In the genomic region with DNA sequence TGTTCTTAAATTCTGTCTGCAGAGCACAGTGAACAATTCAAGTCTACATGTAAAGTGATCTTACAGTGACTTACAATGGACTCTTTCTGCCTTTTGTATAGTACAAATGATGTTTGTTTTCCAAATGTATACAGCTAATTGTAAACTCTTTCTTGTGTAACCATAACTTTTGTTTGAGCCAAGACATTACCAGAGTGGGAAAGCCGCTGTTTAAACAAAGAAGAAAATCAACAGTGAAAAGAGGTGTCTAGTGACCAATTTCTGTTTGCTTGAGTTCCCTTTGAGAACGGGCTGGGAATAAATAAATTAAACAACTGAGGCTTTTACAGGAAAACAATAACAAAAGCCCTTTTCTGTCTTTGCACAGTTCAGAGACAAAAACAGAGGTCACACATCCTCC, we compare ENCODE assay signal across 13 cellular contexts.
DNase-seq lines count a peak whose midpoint lies in the region; ATAC-seq and TF ChIP-seq lines count a peak whose summit lies in the region.
"Had no signal": no experiment of that assay in that cellular context is flagged by ENCODE, and none has a peak within 500 bp of the region (broad histone marks: within the 10 kb centered on the region; RNA-seq: fewer than 3 reads in every experiment).

No MANE protein-coding gene starts in this region.

- no peak overlapping the region for H2BK5ac ChIP-seq in neuronal stem cell (ENCODE audit: low read length)

- H2AK5ac ChIP-seq in neuronal stem cell (ENCODE audit: low read depth, low read length) = no peak overlapping the region

- peak overlapping the region in 1 of 5 experiments; percentile 54 for H3K27ac Mint-ChIP-seq in brain
- H3K27ac Mint-ChIP-seq in type B pancreatic cell = no peak overlapping the region
- H3K27ac Mint-ChIP-seq: stimulated activated effector memory CD8-positive, alpha-beta T cell treated with anti-CD3 and anti-CD28 coated beads, Interleukin-12 subunit alpha, Interleukin-12 subunit beta, amount 100 ng/mL, for 72 hours had no signal

- in situ Hi-C loops in GM13977 (cut with MboI; ENCODE audit: low pct_unique_long_range_greater_than_20kb, low sequenced_read_pairs, unreplicated experiment) = no loop called here

- H3K36me3 ChIP-seq in neuronal stem cell (replicated peaks in 1 of 2; ENCODE audit: control insufficient read depth in 2 of 2, insufficient read depth in 2 of 2, low read length in 2 of 2) = no peaks in the 10 kb centered on the region
- H3K36me3 ChIP-seq in thyroid gland = no peaks in the 10 kb centered on the region
- H3K36me3 ChIP-seq: BE2C had no signal

- H3K4ac ChIP-seq in neuronal stem cell (ENCODE audit: low read length) = no peak overlapping the region

- H4K91ac ChIP-seq in neuronal stem cell (ENCODE audit: low read depth, low read length, poor library complexity) = no peak overlapping the region

- H2BK120ac ChIP-seq in neuronal stem cell (ENCODE audit: low read depth, low read length) = no peak overlapping the region

- H3K9ac ChIP-seq in neuronal stem cell (ENCODE audit: low read depth, low read length, poor library complexity) = no peak overlapping the region

- no peak overlapping the region for H3K27ac ChIP-seq in neuronal stem cell (replicated peaks; ENCODE audit: low read length)
- no peak overlapping the region for H3K27ac ChIP-seq in thyroid gland

- no peak overlapping the region for H3K23ac ChIP-seq in neuronal stem cell (ENCODE audit: low read depth, low read length, poor library complexity)

- no peak for TF ChIP-seq CTCF in brain (conservative IDR thresholded peaks at IDR 0.05)
- TF ChIP-seq CTCF in GM13977 (IDR thresholded peaks at IDR 0.05; ENCODE audit: extremely low read depth, insufficient read depth, missing control alignments) = no peak
- no peak for TF ChIP-seq CTCF in thyroid gland (IDR thresholded peaks at IDR 0.05)
- no peak for TF ChIP-seq CTCF in type B pancreatic cell (conservative IDR thresholded peaks at IDR 0.05)

- peak overlapping the region in 3 of 5 experiments; percentile 44 to 61 (median 50) for H3K4me3 Mint-ChIP-seq in brain
- no peak overlapping the region for H3K4me3 Mint-ChIP-seq in type B pancreatic cell
- H3K4me3 Mint-ChIP-seq: stimulated activated effector memory CD8-positive, alpha-beta T cell treated with anti-CD3 and anti-CD28 coated beads, Interleukin-12 subunit alpha, Interleukin-12 subunit beta, amount 100 ng/mL, for 72 hours had no signal

- H3K4me1 Mint-ChIP-seq in brain (peaks cover 11% of the 10 kb centered on the region), type B pancreatic cell (ENCODE audit: unreplicated experiment) (no peaks in the 10 kb centered on the region)
- H3K4me1 Mint-ChIP-seq: stimulated activated effector memory CD8-positive, alpha-beta T cell treated with anti-CD3 and anti-CD28 coated beads, Interleukin-12 subunit alpha, Interleukin-12 subunit beta, amount 100 ng/mL, for 72 hours had no signal

- no peak for ATAC-seq in activated CD4-positive, CD25-positive, alpha-beta regulatory T cell treated with anti-CD3 and anti-CD28 coated beads, Interleukin-2, amount 50 U/mL, for 24 hours
- ATAC-seq: stimulated activated effector memory CD8-positive, alpha-beta T cell treated with anti-CD3 and anti-CD28 coated beads, Interleukin-12 subunit alpha, Interleukin-12 subunit beta, amount 100 ng/mL, for 72 hours had no signal

- no peak for TF ChIP-seq POLR2A in thyroid gland (IDR thresholded peaks at IDR 0.05)

- no peak overlapping the region for H2BK15ac ChIP-seq in neuronal stem cell (ENCODE audit: low read length)

- H3K79me1 ChIP-seq in neuronal stem cell (ENCODE audit: low read depth, low read length) = no peaks in the 10 kb centered on the region

- no peak overlapping the region for H3K4me3 ChIP-seq in neuronal stem cell (ENCODE audit: low read length in 2 of 2)
- H3K4me3 ChIP-seq in thyroid gland (replicated peaks in 1 of 3) = no peak overlapping the region

- WGBS in neuronal stem cell (ENCODE audit: extremely low coverage in 2 of 2, insufficient read length in 2 of 2, insufficient replicate concordance in 1 of 2), 2 donors = no CpG with 5 or more reads among the region's 2 CpGs
- 28 to 34% methylated on average over 2 of the region's 2 CpGs for WGBS in thyroid gland, 2 donors

- H3K27me3 ChIP-seq in neuronal stem cell (ENCODE audit: control insufficient read depth in 3 of 3, insufficient read depth in 3 of 3, low read depth in 1 of 3, low read length in 3 of 3) (no peaks in the 10 kb centered on the region), thyroid gland (no peaks in the 10 kb centered on the region)
- H3K27me3 ChIP-seq: BE2C had no signal

- DNase-seq in H4 (ENCODE audit: low spot score) (peak; percentile 13), NCI-H2081 treated with DMSO at 0.1 percent for 48 hours (lab: John Stamatoyannopoulos, UW) (peak; percentile 84), neuronal stem cell (ENCODE audit: low spot score) (peak; percentile 12), GM13977 (ENCODE audit: low spot score) (no peak), thyroid gland (no peak), type B pancreatic cell (ENCODE audit: extremely low spot score, unreplicated experiment) (no peak)
- DNase-seq: activated naive CD4-positive, alpha-beta T cell treated with anti-CD3 and anti-CD28 coated beads, Interleukin-2, amount 50 U/mL, for 16 hours; BE2C; H7; mammary epithelial cell had no signal

- H2BK12ac ChIP-seq in neuronal stem cell (ENCODE audit: low read length) = no peak overlapping the region

- H3K9me3 Mint-ChIP-seq in brain (peaks cover 1 to 9% (median 4%) of the 10 kb centered on the region in 5 experiments), type B pancreatic cell (no peaks in the 10 kb centered on the region)

- no peak overlapping the region for H3K14ac ChIP-seq in neuronal stem cell (ENCODE audit: low read length)

- H2AFZ ChIP-seq in neuronal stem cell (ENCODE audit: low read length) = peak overlapping the region; percentile 60

- intact Hi-C loops in thyroid gland (cut with DNase I) = no loop called here

- H3K36me3 Mint-ChIP-seq in brain (no peaks in the 10 kb centered on the region), type B pancreatic cell (no peaks in the 10 kb centered on the region)
- H3K36me3 Mint-ChIP-seq: stimulated activated effector memory CD8-positive, alpha-beta T cell treated with anti-CD3 and anti-CD28 coated beads, Interleukin-12 subunit alpha, Interleukin-12 subunit beta, amount 100 ng/mL, for 72 hours had no signal

- no peak overlapping the region for H3K18ac ChIP-seq in neuronal stem cell (ENCODE audit: low read length)

- H3K4me2 ChIP-seq in neuronal stem cell (ENCODE audit: insufficient read depth, low read length, poor library complexity, severe bottlenecking) = no peak overlapping the region

- H3K9me3 ChIP-seq in neuronal stem cell (replicated peaks in 1 of 2; ENCODE audit: control insufficient read depth in 2 of 2, insufficient read depth in 1 of 2, low read depth in 1 of 2, low read length in 2 of 2) (no peaks in the 10 kb centered on the region), thyroid gland (no peaks in the 10 kb centered on the region)
- H3K9me3 ChIP-seq: BE2C had no signal

- no peak overlapping the region for H4K8ac ChIP-seq in neuronal stem cell (ENCODE audit: low read depth, low read length)

- H3K27me3 Mint-ChIP-seq in brain (peaks cover 26% of the 10 kb centered on the region), type B pancreatic cell (no peaks in the 10 kb centered on the region)

- peaks cover 0 to 7% of the 10 kb centered on the region in 2 donors for H3K4me1 ChIP-seq in neuronal stem cell (ENCODE audit: control insufficient read depth in 2 of 2, insufficient read depth in 1 of 2, low read depth in 1 of 2, low read length in 2 of 2)
- no peaks in the 10 kb centered on the region for H3K4me1 ChIP-seq in thyroid gland
- H3K4me1 ChIP-seq: BE2C had no signal

Comparison
In these comparisons a context has a peak if more than half of its experiments do, and no peak if none do; other contexts are left out.
1. DNase-seq: peak in H4 (single experiment), NCI-H2081 treated with DMSO at 0.1 percent for 48 hours (single experiment) and neuronal stem cell (single experiment); none in GM13977 (single experiment), thyroid gland (0 of 2) and type B pancreatic cell (single experiment).